6 cellular contexts compared by ENCODE assay signal in genomic region chr2:3447186-3447585, GRCh38.
DNase-seq lines count a peak whose midpoint lies in the region; ATAC-seq and TF ChIP-seq lines count a peak whose summit lies in the region.
"Not testable (repeated sequence)": the region's sequence is repeated elsewhere in the genome, so short reads cannot be mapped to it uniquely, and the experiment has no call there.

No MANE protein-coding gene starts in this region.

- not testable (repeated sequence) for H3K27ac ChIP-seq in CD8-positive, alpha-beta T cell (ENCODE audit: low read depth, low read length); neural progenitor cell

- H2AFZ ChIP-seq in neural progenitor cell (replicated peaks) = not testable (repeated sequence)

- H3K36me3 Mint-ChIP-seq in CD8-positive, alpha-beta T cell = peaks cover 87% of the 10 kb centered on the region
- H3K36me3 Mint-ChIP-seq in neural progenitor cell = peaks cover 36% of the 10 kb centered on the region

- not testable (repeated sequence) for H3K9ac ChIP-seq in neural progenitor cell

- CTCF ChIA-PET in CD8-positive, alpha-beta T cell (lab: Charles Lee) = interaction anchor here (0.9 to 1.5 kb wide), 2 partner anchors 11 to 23 kb away, joined by 3 to 4 read pairs; no protein-coding TSS in a partner anchor

- H3K4me2 ChIP-seq in neural progenitor cell = not testable (repeated sequence)

- H3K27me3 ChIP-seq in CD8-positive, alpha-beta T cell (ENCODE audit: insufficient read depth, low read length); neural progenitor cell: not testable (repeated sequence)

- POLR2A ChIA-PET in CD8-positive, alpha-beta T cell (lab: Charles Lee) = interaction anchor here (0.6 kb wide), 2 partner anchors 17 to 37 kb away, joined by 3 to 4 read pairs; no protein-coding TSS in a partner anchor

- H3F3A ChIP-seq in neural progenitor cell (ENCODE audit: low read depth) = not testable (repeated sequence)

- not testable (repeated sequence) for H4K20me1 ChIP-seq in neural progenitor cell (ENCODE audit: low read depth)

- TF ChIP-seq CTCF in CD8-positive, alpha-beta T cell (IDR thresholded peaks at IDR 0.05); neural progenitor cell (IDR thresholded peaks at IDR 0.05): not testable (repeated sequence)

- H3K9me3 ChIP-seq in CD8-positive, alpha-beta T cell (ENCODE audit: low read length); neural progenitor cell (ENCODE audit: low read depth): not testable (repeated sequence)

- H3K4me3 Mint-ChIP-seq in CD8-positive, alpha-beta T cell; neural progenitor cell: not testable (repeated sequence)

- peaks cover 56% of the 10 kb centered on the region for H3K36me3 ChIP-seq in CD8-positive, alpha-beta T cell (ENCODE audit: insufficient read depth, low read length)
- not testable (repeated sequence) for H3K36me3 ChIP-seq in neural progenitor cell

- DNase-seq in CD8-positive, alpha-beta T cell; neural progenitor cell (ENCODE audit: low spot score): not testable (repeated sequence)
- DNase-seq in NCI-H2107 treated with DMSO at 0.1 percent for 48 hours (lab: John Stamatoyannopoulos, UW; ENCODE audit: unreplicated experiment) (peak; percentile 51), dermis blood vessel endothelial cell (peak; percentile 47), islet precursor cell (peak; percentile 35)
- peak; percentile 5 for DNase-seq in activated CD8-positive, alpha-beta memory T cell treated with anti-CD3 and anti-CD28 coated beads for 24 hours

- not testable (repeated sequence) for H3K9me3 Mint-ChIP-seq in CD8-positive, alpha-beta T cell; neural progenitor cell

- not testable (repeated sequence) for H3K79me2 ChIP-seq in neural progenitor cell (ENCODE audit: low read depth)

- H3K4me3 ChIP-seq in CD8-positive, alpha-beta T cell (ENCODE audit: low read depth, low read length); neural progenitor cell: not testable (repeated sequence)

- not testable (repeated sequence) for H3K4me1 ChIP-seq in CD8-positive, alpha-beta T cell (ENCODE audit: insufficient read depth, low read length); neural progenitor cell

- not testable (repeated sequence) for H3K4me1 Mint-ChIP-seq in CD8-positive, alpha-beta T cell (ENCODE audit: low read depth)
- peaks cover 43% of the 10 kb centered on the region for H3K4me1 Mint-ChIP-seq in neural progenitor cell

- not testable (repeated sequence) for ATAC-seq in CD8-positive, alpha-beta T cell

- intact Hi-C loops in CD8-positive, alpha-beta T cell (cut with DNase I, micrococcal nuclease) = not testable (repeated sequence)

- H3K27ac Mint-ChIP-seq in CD8-positive, alpha-beta T cell = peak overlapping the region; percentile 45
- H3K27ac Mint-ChIP-seq in neural progenitor cell = peak overlapping the region; percentile 66

- not testable (repeated sequence) for H3K27me3 Mint-ChIP-seq in CD8-positive, alpha-beta T cell (ENCODE audit: low read depth); neural progenitor cell (ENCODE audit: insufficient read depth, low read depth)
